Comparison of ENCODE assay signal across 20 cellular contexts in the genomic region with DNA sequence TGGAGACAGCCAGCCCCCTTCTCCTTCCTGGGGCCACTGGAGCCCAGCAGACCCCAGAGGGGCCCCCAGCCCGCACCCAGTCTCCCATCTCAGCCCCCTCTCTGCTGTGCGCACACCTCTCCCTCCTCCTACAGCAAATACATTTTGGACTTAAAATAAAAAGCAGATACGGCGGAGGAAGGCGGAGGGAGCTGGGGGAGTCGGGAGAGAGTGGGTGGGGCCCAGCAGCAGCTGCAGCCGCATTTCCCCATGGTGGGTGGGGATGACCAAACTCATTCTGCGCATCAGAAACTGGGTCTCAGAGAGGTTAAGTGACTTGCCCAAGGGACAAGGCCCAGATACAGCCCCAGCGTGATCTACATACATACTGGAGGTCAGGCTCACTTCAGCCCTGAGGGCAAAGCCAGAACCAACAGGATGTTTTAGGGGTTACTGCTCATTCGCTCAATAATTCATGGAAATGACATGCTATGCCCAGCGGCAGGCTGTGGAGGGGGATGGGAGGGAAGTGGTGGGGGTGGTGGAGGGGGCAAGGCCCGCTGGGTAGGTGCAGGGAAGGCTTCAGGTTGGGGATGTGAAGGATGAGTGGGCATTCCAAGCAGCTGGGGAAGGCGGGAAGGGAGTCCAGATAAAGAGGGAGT.
"Had no signal": no experiment of that assay in that cellular context is flagged by ENCODE, and none has a peak within 500 bp of the region (broad histone marks: within the 10 kb centered on the region; RNA-seq: fewer than 3 reads in every experiment).

No MANE protein-coding gene starts in this region.

- H3K9ac ChIP-seq: neural progenitor cell had no signal

- H2AFZ ChIP-seq: neural progenitor cell had no signal

- DNase-seq: activated CD4-positive, alpha-beta T cell treated with anti-CD3 and anti-CD28 coated beads for 1 hour; activated CD4-positive, alpha-beta T cell treated with anti-CD3 and anti-CD28 coated beads, Interleukin-2, amount 50 U/mL, for 1 hour; activated CD8-positive, alpha-beta T cell treated with anti-CD3 and anti-CD28 coated beads, Interleukin-2, amount 10 ng/mL, durations not matched to agents 7 days and 5 days; activated gamma-delta T cell; activated naive CD4-positive, alpha-beta T cell treated with anti-CD3 and anti-CD28 coated beads, Interleukin-2, amount 50 U/mL, for 16 hours; activated naive CD8-positive, alpha-beta T cell treated with anti-CD3 and anti-CD28 coated beads, Interleukin-2, amount 50 U/mL, for 24 hours; body of pancreas; cortex of kidney; naive thymus-derived CD8-positive, alpha-beta T cell; sigmoid colon; stimulated activated CD4-positive, alpha-beta T cell treated with anti-CD3 and anti-CD28 coated beads, Interleukin-4, amount 100 ng/mL, for 1 hour; stimulated activated naive CD4-positive, alpha-beta T cell treated with Interleukin-2 at 50 U/mL for 16 hours; thyroid gland; upper lobe of right lung had no signal

- H3K4me3 ChIP-seq: body of pancreas, cardiac muscle cell, left lung, lung, neural progenitor cell, sigmoid colon, thyroid gland, upper lobe of right lung had no signal

- H3K27me3 ChIP-seq: body of pancreas, cardiac muscle cell, neural progenitor cell, thyroid gland had no signal

- H3K4me3 Mint-ChIP-seq: activated CD8-positive, alpha-beta T cell treated with anti-CD3 and anti-CD28 coated beads, Interleukin-2, amount 10 ng/mL, durations not matched to agents 7 days and 5 days; activated naive CD8-positive, alpha-beta T cell treated with anti-CD3 and anti-CD28 coated beads, Interleukin-2, amount 50 U/mL, for 24 hours; activated T-helper 1 cell treated with anti-CD3 and anti-CD28 coated beads, Interleukin-12 subunit alpha, Interleukin-12 subunit beta, Interleukin-2, Interleukin-4 antibody, amounts not matched to agents 30 ng/mL and 10 ng/mL and 1 ng/mL, durations not matched to agents 14 hours and 24 hours and 36 hours had no signal

- H3K27ac Mint-ChIP-seq: activated CD8-positive, alpha-beta T cell treated with anti-CD3 and anti-CD28 coated beads, Interleukin-2, amount 10 ng/mL, durations not matched to agents 7 days and 5 days; activated naive CD8-positive, alpha-beta T cell treated with anti-CD3 and anti-CD28 coated beads, Interleukin-2, amount 50 U/mL, for 24 hours; activated T-helper 1 cell treated with anti-CD3 and anti-CD28 coated beads, Interleukin-12 subunit alpha, Interleukin-12 subunit beta, Interleukin-2, Interleukin-4 antibody, amounts not matched to agents 30 ng/mL and 10 ng/mL and 1 ng/mL, durations not matched to agents 14 hours and 24 hours and 36 hours; naive thymus-derived CD8-positive, alpha-beta T cell; neural progenitor cell; progenitor cell of endocrine pancreas had no signal

- H3K9me3 Mint-ChIP-seq: activated naive CD8-positive, alpha-beta T cell treated with anti-CD3 and anti-CD28 coated beads, Interleukin-2, amount 50 U/mL, for 24 hours; activated T-helper 1 cell treated with anti-CD3 and anti-CD28 coated beads, Interleukin-12 subunit alpha, Interleukin-12 subunit beta, Interleukin-2, Interleukin-4 antibody, amounts not matched to agents 30 ng/mL and 10 ng/mL and 1 ng/mL, durations not matched to agents 14 hours and 24 hours and 36 hours; neural progenitor cell had no signal

- H3K9me3 ChIP-seq: body of pancreas, left lung, sigmoid colon, thyroid gland, upper lobe of right lung had no signal

- H3K36me3 Mint-ChIP-seq: naive thymus-derived CD8-positive, alpha-beta T cell; neural progenitor cell had no signal

- H3K4me1 ChIP-seq: body of pancreas, left lung, sigmoid colon, thyroid gland, upper lobe of right lung had no signal

- ATAC-seq: activated CD8-positive, alpha-beta T cell treated with anti-CD3 and anti-CD28 coated beads, Interleukin-2, amount 10 ng/mL, durations not matched to agents 7 days and 5 days; activated naive CD8-positive, alpha-beta T cell treated with anti-CD3 and anti-CD28 coated beads, Interleukin-2, amount 50 U/mL, for 24 hours; body of pancreas; left lung; naive thymus-derived CD8-positive, alpha-beta T cell; upper lobe of right lung had no signal

- H3K36me3 ChIP-seq: cardiac muscle cell, left lung, neural progenitor cell, sigmoid colon, thyroid gland, upper lobe of right lung had no signal

- H3K27ac ChIP-seq: body of pancreas, cardiac muscle cell, left lung, neural progenitor cell, sigmoid colon, thyroid gland, upper lobe of right lung had no signal

- H3K4me2 ChIP-seq: neural progenitor cell had no signal
